19 cellular contexts compared by ENCODE assay signal in the genomic region with DNA sequence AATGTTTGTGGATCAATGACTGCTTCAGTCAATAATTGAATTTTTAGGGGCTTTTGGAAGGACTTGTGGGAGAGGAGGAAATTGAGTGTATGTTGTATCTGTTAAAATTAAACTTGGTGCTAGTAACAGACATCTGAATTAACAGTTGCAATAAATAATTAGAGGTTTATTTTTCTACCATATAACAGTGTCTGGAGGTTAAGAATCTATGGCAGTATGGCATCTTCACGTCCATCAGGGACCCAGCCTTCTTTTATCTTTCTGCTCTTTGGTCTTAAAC.
"Had no signal": no experiment of that assay in that cellular context is flagged by ENCODE, and none has a peak within 500 bp of the region (broad histone marks: within the 10 kb centered on the region; RNA-seq: fewer than 3 reads in every experiment).

No MANE protein-coding gene starts in this region.

- ATAC-seq: gastrocnemius medialis, heart right ventricle, left cardiac atrium had no signal

- H3K27ac ChIP-seq: coronary artery, dorsolateral prefrontal cortex, esophagus squamous epithelium, gastrocnemius medialis, left ventricle myocardium inferior had no signal

- H3K4me3 ChIP-seq: coronary artery, dorsolateral prefrontal cortex, esophagus squamous epithelium, gastrocnemius medialis, heart right ventricle, left ventricle myocardium inferior, lung had no signal

- DNase-seq: dermis blood vessel endothelial cell; dorsolateral prefrontal cortex; effector CD4-positive, alpha-beta T cell; effector memory CD4-positive, alpha-beta T cell; esophagus squamous epithelium; foreskin fibroblast; foreskin melanocyte; gastrocnemius medialis; glutamatergic neuron; head of caudate nucleus; heart right ventricle; hippocampal formation; left cardiac atrium; left ventricle myocardium inferior; mammary epithelial cell; midbrain; naive B cell had no signal

- H3K36me3 ChIP-seq: esophagus squamous epithelium, gastrocnemius medialis, heart right ventricle, left ventricle myocardium inferior had no signal

- H3K27me3 ChIP-seq: gastrocnemius medialis, heart right ventricle had no signal
